8 cellular contexts compared by ENCODE assay signal in the genomic region with DNA sequence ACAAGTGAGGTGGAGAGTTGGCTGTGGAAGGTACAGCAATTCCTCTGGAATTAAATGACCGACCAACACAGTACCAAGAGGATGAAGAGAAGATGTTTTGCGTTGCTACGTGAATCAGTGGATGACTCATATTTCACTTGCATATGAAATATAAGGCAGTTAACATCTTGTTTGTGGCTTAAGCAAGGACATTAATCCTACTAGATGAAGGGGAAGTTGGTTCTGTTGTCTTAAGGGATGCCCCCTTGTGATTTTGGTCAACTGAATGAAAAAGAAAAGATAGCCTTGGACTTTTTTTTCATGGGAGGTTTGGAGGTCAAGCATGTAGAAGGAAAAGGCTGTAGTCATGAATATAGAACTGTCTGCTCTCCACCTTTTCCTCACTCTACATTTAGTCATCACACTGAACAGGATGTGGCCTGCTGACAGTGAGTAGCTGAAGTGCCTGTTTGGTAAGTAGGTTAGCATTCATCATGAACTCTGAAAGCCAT. TPM values are rescaled to one million over a fixed set of nuclear protein-coding genes. Genes with fewer than 3 reads are reported as not detected.
DNase-seq lines count a peak whose midpoint lies in the region; ATAC-seq and TF ChIP-seq lines count a peak whose summit lies in the region.

No MANE protein-coding gene starts in this region.

- no peak for TF ChIP-seq EP300 in ovary (IDR thresholded peaks at IDR 0.05)

- DNase-seq in AML-193 (lab: John Stamatoyannopoulos, UW) (peak; percentile 76 to 80), RPMI7951 (ENCODE audit: low read depth) (peak; percentile 85), dermis microvascular lymphatic vessel endothelial cell (ENCODE audit: low read depth in 2 of 2) (peak; percentile 56 to 87), epidermal melanocyte (ENCODE audit: insufficient read length, low spot score) (no peak), ovary (no peak)

- peaks cover 6% of the 10 kb centered on the region for H3K36me3 ChIP-seq in skeletal muscle satellite cell (ENCODE audit: insufficient read depth, low read length)
- H3K36me3 ChIP-seq in ovary, result no peaks in the 10 kb centered on the region

- H3K4me2 ChIP-seq in skeletal muscle satellite cell (ENCODE audit: low read length), result peak overlapping the region; percentile 62

- no peak for TF ChIP-seq CTCF in ovary (IDR thresholded peaks at IDR 0.05)

- H3K9me3 ChIP-seq in skeletal muscle satellite cell (replicated peaks; ENCODE audit: low read length) (no peaks in the 10 kb centered on the region), ovary (no peaks in the 10 kb centered on the region)

- intact Hi-C loops in ovary (cut with DNase I), result no loop called here

- H3K27me3 ChIP-seq in skeletal muscle satellite cell (ENCODE audit: control insufficient read depth, insufficient read depth, low read length) (no peaks in the 10 kb centered on the region), ovary (no peaks in the 10 kb centered on the region)

- H3K4me1 ChIP-seq in skeletal muscle satellite cell (ENCODE audit: control insufficient read depth, insufficient read depth, low read length) (peaks cover 19% of the 10 kb centered on the region), ovary (ENCODE audit: insufficient read depth) (no peaks in the 10 kb centered on the region)

- WGBS in ovary, 3 donors, result 26 to 42% (median 34%) methylated on average over 3 of the region's 3 CpGs

- peak overlapping the region; percentile 14 for H3K9ac ChIP-seq in skeletal muscle satellite cell (ENCODE audit: low read depth, low read length)

- H3K4me3 ChIP-seq in skeletal muscle satellite cell (ENCODE audit: low read length) (no peak overlapping the region), ovary (no peak overlapping the region)

- H3K27ac ChIP-seq in ovary, result peak overlapping the region in 1 of 2 donors; percentile 7

- ATAC-seq in GM21786 (IDR thresholded peaks at IDR 0.05; ENCODE audit: unreplicated experiment) (peak; percentile 65), GM21390 (IDR thresholded peaks at IDR 0.05; ENCODE audit: unreplicated experiment) (no peak)

- no peak for TF ChIP-seq POLR2A in ovary (IDR thresholded peaks at IDR 0.05)

RNA-seq across cellular contexts. Expression of a gene that starts 33.9 kb away (rescaled TPM):
- total RNA-seq in RPMI7951 (2014; rRNA removed; shearing (Covaris generic)), result 10.8 and 11.5 TPM in 2 replicates
- total RNA-seq in dermis microvascular lymphatic vessel endothelial cell, result 5.5 and 7.2 TPM in 2 replicates
- 6.1 and 8.3 TPM in 2 replicates for total RNA-seq in skeletal muscle satellite cell (2012; rRNA removed)
- 100 to 1,000 TPM in 4 of 7 donors, 10 to 100 TPM in 3; 37.3 to 232 (median 105) TPM for total RNA-seq in ovary
- 10 to 100 TPM; 49.6 to 77.4 TPM for polyA plus RNA-seq in ovary

Comparison
In these comparisons a context has a peak if more than half of its experiments do, and no peak if none do; other contexts are left out.
1. DNase-seq: peak in AML-193 (2 of 2), RPMI7951 (single experiment) and dermis microvascular lymphatic vessel endothelial cell (2 of 2); none in epidermal melanocyte (single experiment) and ovary (0 of 5).